In genomic region chr14:24368215-24368561, GRCh38 we compare ENCODE assay signal across 8 cellular contexts. TPM values are rescaled to one million over a fixed set of nuclear protein-coding genes. Genes with fewer than 3 reads are reported as not detected.
DNase-seq lines count a peak whose midpoint lies in the region; TF ChIP-seq lines count a peak whose summit lies in the region.

No MANE protein-coding gene starts in this region.

- H3K27ac ChIP-seq in ascending aorta (peak overlapping the region; percentile 96 to 99), suprapubic skin (peak overlapping the region; percentile 94)

- peak overlapping the region; percentile 67 to 78 for H3K4me3 ChIP-seq in ascending aorta
- H3K4me3 ChIP-seq in suprapubic skin: peak overlapping the region; percentile 63

- no peak for TF ChIP-seq POLR2A in suprapubic skin (IDR thresholded peaks at IDR 0.05)

- no peak for TF ChIP-seq EP300 in suprapubic skin (IDR thresholded peaks at IDR 0.05)

- no peaks in the 10 kb centered on the region for H3K27me3 ChIP-seq in ascending aorta
- peaks cover 3% of the 10 kb centered on the region for H3K27me3 ChIP-seq in suprapubic skin

- TF ChIP-seq CTCF in ascending aorta (IDR thresholded peaks at IDR 0.05) (no peak), suprapubic skin (IDR thresholded peaks at IDR 0.05) (no peak)

- DNase-seq in DMS 273 (lab: John Stamatoyannopoulos, UW; ENCODE audit: unreplicated experiment) (peak; percentile 84), DMS 273 treated with DMSO at 0.1 percent for 48 hours (lab: John Stamatoyannopoulos, UW) (no peak), ascending aorta (ENCODE audit: low spot score in 2 of 2) (no peak), left kidney (ENCODE audit: low read depth, low spot score) (peak; percentile 69), suprapubic skin (ENCODE audit: low spot score in 2 of 2) (no peak), NCI-H345 (lab: John Stamatoyannopoulos, UW) (no peak), AG20443 (ENCODE audit: low spot score) (no peak)
- no peak for DNase-seq in activated CD4-positive, alpha-beta T cell treated with anti-CD3 and anti-CD28 coated beads, Interleukin-2, amount 50 U/mL, for 4 hours

- H3K9me3 ChIP-seq in ascending aorta (no peaks in the 10 kb centered on the region), suprapubic skin (no peaks in the 10 kb centered on the region)

- whole genome bisulfite sequencing in suprapubic skin: 5% methylated on average over 15 of the region's 15 CpGs

- H3K4me1 ChIP-seq in ascending aorta (peaks cover 6 to 21% of the 10 kb centered on the region in 2 donors), suprapubic skin (peaks cover 49% of the 10 kb centered on the region)

- intact Hi-C loops in ascending aorta (cut with DNase I): loop anchor here (5.0 to 10.0 kb wide), 4 partner anchors 253 to 1496 kb away; partner anchors contain the start of genes AP1G2, DCAF11, LRP10 and NRL

- H3K36me3 ChIP-seq in ascending aorta: peaks cover 0 to 13% of the 10 kb centered on the region in 2 donors
- peaks cover 5% of the 10 kb centered on the region for H3K36me3 ChIP-seq in suprapubic skin

RNA-seq across cellular contexts. Expression of gene NFATC4, which starts 0.2 kb away (rescaled TPM):
- total RNA-seq in ascending aorta: 58.9 TPM
- total RNA-seq in suprapubic skin: 10 to 100 TPM; 10.8 to 25.3 (median 12.2) TPM

RNA-seq across cellular contexts. Expression of gene RIPK3, which starts 28.4 kb away (rescaled TPM):
- total RNA-seq in ascending aorta: 2.3 TPM
- total RNA-seq in suprapubic skin: 10 to 100 TPM in 2 of 4 donors, 1 to 10 TPM in 2; 6.8 to 13.7 (median 11.1) TPM

RNA-seq across cellular contexts. Expression of gene NYNRIN, which starts 30.6 kb away (rescaled TPM):
- total RNA-seq in ascending aorta (23.1 TPM), suprapubic skin (10 to 100 TPM; 18.5 to 43.6 (median 29.8) TPM)

RNA-seq across cellular contexts. Expression of gene ADCY4, which starts 33.3 kb away (rescaled TPM):
- 143 TPM for total RNA-seq in ascending aorta
- total RNA-seq in suprapubic skin: 10 to 100 TPM in 2 of 4 donors, 1 to 10 TPM in 2; 3.9 to 33.2 (median 13.9) TPM

RNA-seq across cellular contexts. Expression of gene LTB4R, which starts 56.9 kb away (rescaled TPM):
- total RNA-seq in ascending aorta (3.6 TPM), suprapubic skin (100 to 1,000 TPM in 2 of 4 donors, 10 to 100 TPM in 2; 83.1 to 137 (median 117) TPM)

Comparison
In these comparisons a context has a peak if more than half of its experiments do, and no peak if none do; other contexts are left out.
1. DNase-seq: peak in DMS 273 (single experiment) and left kidney (single experiment); none in DMS 273 treated with DMSO at 0.1 percent for 48 hours (single experiment), ascending aorta (0 of 2), suprapubic skin (0 of 2), NCI-H345 (single experiment), AG20443 (single experiment) and activated CD4-positive, alpha-beta T cell treated with anti-CD3 and anti-CD28 coated beads, Interleukin-2, amount 50 U/mL, for 4 hours (0 of 2).